ENCODE assay signal across 26 cellular contexts in genomic region chr1:106754957-106755356, GRCh38.
"Had no signal": no experiment of that assay in that cellular context is flagged by ENCODE, and none has a peak within 500 bp of the region (broad histone marks: within the 10 kb centered on the region; RNA-seq: fewer than 3 reads in every experiment).

No MANE protein-coding gene starts in this region.

- H3K27me3 ChIP-seq: neural progenitor cell, ovary, right lobe of liver, sigmoid colon, suprapubic skin, testis, tibial artery, transverse colon, upper lobe of right lung, uterus had no signal

- H3K36me3 ChIP-seq: neural progenitor cell, ovary, right lobe of liver, sigmoid colon, suprapubic skin, tibial artery, transverse colon, upper lobe of right lung, uterus had no signal

- H3K9ac ChIP-seq: neural progenitor cell, parathyroid adenoma had no signal

- H3K4me1 ChIP-seq: parathyroid adenoma, psoas muscle, right lobe of liver, suprapubic skin, testis, tibial artery, transverse colon, upper lobe of right lung, uterus had no signal

- H3K4me3 ChIP-seq: neural progenitor cell, ovary, psoas muscle, right lobe of liver, sigmoid colon, suprapubic skin, testis, tibial artery, transverse colon, upper lobe of right lung, uterus had no signal

- H3K27ac ChIP-seq: neural progenitor cell, ovary, parathyroid adenoma, psoas muscle, right lobe of liver, suprapubic skin, testis, tibial artery, transverse colon, upper lobe of right lung, uterus had no signal

- DNase-seq: natural killer cell; occipital lobe; ovary; posterior cingulate gyrus; psoas muscle; right cardiac atrium; right lobe of liver; sigmoid colon; small intestine; stimulated activated CD4-positive, alpha-beta T cell treated with anti-CD3 and anti-CD28 coated beads, Interleukin-15, amount 100 ng/mL, for 24 hours; stimulated activated CD4-positive, alpha-beta T cell treated with anti-CD3 and anti-CD28 coated beads, Interleukin-2, amount 100 ng/mL, for 24 hours; stimulated activated CD4-positive, alpha-beta T cell treated with anti-CD3 and anti-CD28 coated beads, Interleukin-2, amount 100 ng/mL, for 48 hours; stimulated activated CD4-positive, alpha-beta T cell treated with anti-CD3 and anti-CD28 coated beads, Interleukin-4, amount 100 ng/mL, for 4 hours; stimulated activated CD8-positive, alpha-beta memory T cell treated with anti-CD3 and anti-CD28 coated beads, Interleukin-4, amount 100 ng/mL, for 48 hours; stimulated activated naive CD4-positive, alpha-beta T cell; stimulated activated naive CD8-positive, alpha-beta T cell treated with anti-CD3 and anti-CD28 coated beads, Interleukin-15, amount 100 ng/mL, for 72 hours; stimulated activated naive CD8-positive, alpha-beta T cell treated with anti-CD3 and anti-CD28 coated beads, Interleukin-15, Interleukin-2, amounts not matched to agents 100 U/mL and 50 U/mL, for 24 hours; substantia nigra; testis; tibial artery; transverse colon; upper lobe of right lung; uterus had no signal

- H3K9me3 ChIP-seq: ovary, psoas muscle, right lobe of liver, sigmoid colon, suprapubic skin, testis, tibial artery, transverse colon, upper lobe of right lung, uterus had no signal
